19 cellular contexts compared by ENCODE assay signal in genomic region chr21:33236799-33237198, GRCh38. TPM values are rescaled to one million over a fixed set of nuclear protein-coding genes. Genes with fewer than 3 reads are reported as not detected.
A peak's percentile ranks its signal among the peaks of the same experiment; 100 is the strongest.
DNase-seq lines count a peak whose midpoint lies in the region; ATAC-seq and TF ChIP-seq lines count a peak whose summit lies in the region.
"Had no signal": no experiment of that assay in that cellular context is flagged by ENCODE, and none has a peak within 500 bp of the region (broad histone marks: within the 10 kb centered on the region; RNA-seq: fewer than 3 reads in every experiment).

No MANE protein-coding gene starts in this region.

- peaks cover 92% of the 10 kb centered on the region for H3K4me1 ChIP-seq in Loucy (ENCODE audit: insufficient read depth, low read length, poor library complexity, severe bottlenecking)
- H3K4me1 ChIP-seq in ovary (ENCODE audit: insufficient read depth), result no peaks in the 10 kb centered on the region

- H4K20me1 ChIP-seq in Loucy (ENCODE audit: insufficient read depth, low read length, poor library complexity, severe bottlenecking), result peaks cover 36% of the 10 kb centered on the region

- peaks cover 19% of the 10 kb centered on the region for H3K36me3 Mint-ChIP-seq in activated CD4-positive, alpha-beta T cell treated with anti-CD3 and anti-CD28 coated beads for 36 hours (ENCODE audit: low read depth)
- peaks cover 7% of the 10 kb centered on the region for H3K36me3 Mint-ChIP-seq in activated naive CD8-positive, alpha-beta T cell
- H3K36me3 Mint-ChIP-seq in natural killer cell (peaks cover 15% of the 10 kb centered on the region), chondrocyte (ENCODE audit: low read depth) (no peaks in the 10 kb centered on the region)

- H3K9me3 Mint-ChIP-seq in activated CD4-positive, alpha-beta T cell treated with anti-CD3 and anti-CD28 coated beads for 36 hours (ENCODE audit: low read depth), result no peaks in the 10 kb centered on the region
- no peaks in the 10 kb centered on the region for H3K9me3 Mint-ChIP-seq in activated naive CD8-positive, alpha-beta T cell (ENCODE audit: low read depth)
- H3K9me3 Mint-ChIP-seq in natural killer cell, result no peaks in the 10 kb centered on the region
- no peaks in the 10 kb centered on the region for H3K9me3 Mint-ChIP-seq in chondrocyte (ENCODE audit: low read depth)

- ATAC-seq in activated CD4-positive, alpha-beta T cell treated with anti-CD3 and anti-CD28 coated beads for 36 hours, result no peak
- no peak for ATAC-seq in natural killer cell
- ATAC-seq: activated CD4-positive, CD25-positive, alpha-beta regulatory T cell treated with anti-CD3 and anti-CD28 coated beads, Interleukin-2, amount 50 U/mL, for 24 hours; foreskin keratinocyte; HepG2 had no signal

- no peak for TF ChIP-seq POLR2A in ovary (IDR thresholded peaks at IDR 0.05)

- H3K9ac ChIP-seq in Loucy (ENCODE audit: low read depth, low read length, poor library complexity, severe bottlenecking), result peak overlapping the region; percentile 42
- H3K9ac ChIP-seq: GM23248 had no signal

- no peaks in the 10 kb centered on the region for H3K27me3 ChIP-seq in Loucy (ENCODE audit: insufficient read depth, low read length, poor library complexity, severe bottlenecking)
- no peaks in the 10 kb centered on the region for H3K27me3 ChIP-seq in ovary
- H3K27me3 ChIP-seq: breast epithelium, foreskin keratinocyte had no signal

- TF ChIP-seq CTCF in Loucy (conservative IDR thresholded peaks at IDR 0.05; ENCODE audit: low read length) (no peak), natural killer cell (IDR thresholded peaks at IDR 0.05) (no peak), ovary (IDR thresholded peaks at IDR 0.05) (no peak), chondrocyte (IDR thresholded peaks at IDR 0.05) (no peak)

- no peak overlapping the region for H3K4me3 Mint-ChIP-seq in activated CD4-positive, alpha-beta T cell treated with anti-CD3 and anti-CD28 coated beads for 36 hours
- H3K4me3 Mint-ChIP-seq in activated naive CD8-positive, alpha-beta T cell, result peak overlapping the region; percentile 36
- H3K4me3 Mint-ChIP-seq in natural killer cell, result peak overlapping the region; percentile 85
- no peak overlapping the region for H3K4me3 Mint-ChIP-seq in chondrocyte (ENCODE audit: unreplicated experiment)

- TF ChIP-seq EP300 in ovary (IDR thresholded peaks at IDR 0.05), result no peak

- peak overlapping the region; percentile 55 for H3K4me2 ChIP-seq in Loucy (ENCODE audit: low read depth, low read length, poor library complexity, severe bottlenecking)
- H3K4me2 ChIP-seq: PC-9 had no signal

- no peaks in the 10 kb centered on the region for H3F3A ChIP-seq in Loucy (ENCODE audit: low read depth)

- DNase-seq in activated CD4-positive, alpha-beta T cell treated with anti-CD3 and anti-CD28 coated beads for 36 hours, result no peak
- DNase-seq in activated CD4-positive, alpha-beta T cell treated with anti-CD3 and anti-CD28 coated beads, Interleukin-2, amount 50 U/mL, for 48 hours, result no peak
- no peak for DNase-seq in natural killer cell
- DNase-seq in ovary, result no peak
- no peak for DNase-seq in chondrocyte (ENCODE audit: low spot score)
- DNase-seq in activated gamma-delta T cell (lab: John Stamatoyannopoulos, UW), result no peak
- DNase-seq: activated gamma-delta T cell treated with Interleukin-2 at 50 U/mL for 16 hours; effector CD4-positive, alpha-beta T cell; foreskin keratinocyte; GM23248; NCI-H446 treated with DMSO at 0.1 percent for 48 hours; nucleus accumbens; PC-9; stimulated activated naive CD4-positive, alpha-beta T cell had no signal

- no peak overlapping the region for H2AFZ ChIP-seq in Loucy (ENCODE audit: low read length)
- H2AFZ ChIP-seq: GM23248, PC-9 had no signal

- POLR2A ChIA-PET in activated CD4-positive, alpha-beta T cell treated with anti-CD3 and anti-CD28 coated beads for 36 hours (lab: Charles Lee), result no interaction called here

- no peaks in the 10 kb centered on the region for H3K9me2 ChIP-seq in Loucy (replicated peaks; ENCODE audit: low read depth, low read length)

- H3K4me3 ChIP-seq in Loucy (ENCODE audit: low read length, poor library complexity, severe bottlenecking), result peak overlapping the region; percentile 56
- H3K4me3 ChIP-seq in ovary, result no peak overlapping the region
- H3K4me3 ChIP-seq: breast epithelium, GM23248, PC-9 had no signal

- H3K79me2 ChIP-seq in Loucy (ENCODE audit: insufficient read depth, low read length), result peaks cover 99% of the 10 kb centered on the region

- no peaks in the 10 kb centered on the region for H3K27me3 Mint-ChIP-seq in activated CD4-positive, alpha-beta T cell treated with anti-CD3 and anti-CD28 coated beads for 36 hours
- no peaks in the 10 kb centered on the region for H3K27me3 Mint-ChIP-seq in activated naive CD8-positive, alpha-beta T cell
- no peaks in the 10 kb centered on the region for H3K27me3 Mint-ChIP-seq in natural killer cell (ENCODE audit: low read depth in 2 of 2)
- H3K27me3 Mint-ChIP-seq in chondrocyte (ENCODE audit: low read depth), result no peaks in the 10 kb centered on the region

- no peaks in the 10 kb centered on the region; the same call in none of the 2 replicates for H3K36me3 ChIP-seq in Loucy (ENCODE audit: insufficient read depth, low read length)
- H3K36me3 ChIP-seq in ovary, result no peaks in the 10 kb centered on the region
- H3K36me3 ChIP-seq: breast epithelium had no signal

- H3K9me3 ChIP-seq in Loucy (ENCODE audit: insufficient read depth, low read depth, low read length) (no peaks in the 10 kb centered on the region), ovary (no peaks in the 10 kb centered on the region)
- H3K9me3 ChIP-seq: breast epithelium had no signal

- 73 to 86% (median 85%) methylated on average over 3 of the region's 3 CpGs for WGBS in ovary, 3 donors

- H3K4me1 Mint-ChIP-seq in activated CD4-positive, alpha-beta T cell treated with anti-CD3 and anti-CD28 coated beads for 36 hours, result peaks cover 89% of the 10 kb centered on the region
- H3K4me1 Mint-ChIP-seq in activated naive CD8-positive, alpha-beta T cell (ENCODE audit: low read depth), result peaks cover 90% of the 10 kb centered on the region
- H3K4me1 Mint-ChIP-seq in natural killer cell (peaks cover 91 to 94% of the 10 kb centered on the region in 2 donors), chondrocyte (ENCODE audit: low read depth) (peaks cover 17% of the 10 kb centered on the region)

- H3K27ac ChIP-seq in ovary, result no peak overlapping the region
- H3K27ac ChIP-seq: breast epithelium, foreskin keratinocyte, GM23248, PC-9 had no signal

- CTCF ChIA-PET in activated CD4-positive, alpha-beta T cell treated with anti-CD3 and anti-CD28 coated beads for 36 hours (lab: Charles Lee), result no interaction called here

- intact Hi-C loops in activated CD4-positive, alpha-beta T cell treated with anti-CD3 and anti-CD28 coated beads for 36 hours (cut with DNase I, micrococcal nuclease), result loop anchor here in 1 of 2 experiments (10.0 kb wide), 1 partner anchor 708 kb away; no protein-coding TSS in a partner anchor
- intact Hi-C loops in natural killer cell (cut with micrococcal nuclease), result loop anchor here (5.0 kb wide), 1 partner anchor 86 kb away; the partner anchor contains the start of gene IFNAR1
- intact Hi-C loops in ovary (cut with DNase I), result no loop called here

- peak overlapping the region; percentile 58 for H3K27ac Mint-ChIP-seq in activated CD4-positive, alpha-beta T cell treated with anti-CD3 and anti-CD28 coated beads for 36 hours
- peak overlapping the region; percentile 87 for H3K27ac Mint-ChIP-seq in activated naive CD8-positive, alpha-beta T cell
- peak overlapping the region; percentile 91 to 97 for H3K27ac Mint-ChIP-seq in natural killer cell
- no peak overlapping the region for H3K27ac Mint-ChIP-seq in chondrocyte (ENCODE audit: unreplicated experiment)

RNA-seq across cellular contexts. Expression of gene IFNAR2, which starts 7.1 kb away (rescaled TPM):
- 10 to 100 TPM; 26.6 to 29.8 TPM for total RNA-seq in activated CD4-positive, alpha-beta T cell treated with anti-CD3 and anti-CD28 coated beads for 36 hours
- total RNA-seq in natural killer cell, result 100 to 1,000 TPM in 1 of 3 donors, 10 to 100 TPM in 2; 65.4 to 105 (median 70.9) TPM
- 10 to 100 TPM; 10.8 to 27.5 (median 20.5) TPM for total RNA-seq in ovary
- polyA plus RNA-seq in ovary, result 10 to 100 TPM; 13.8 to 30.4 TPM
- total RNA-seq in chondrocyte, result 16.5 to 19.4 TPM (median 18.6 TPM) in 3 replicates

RNA-seq across cellular contexts. Expression of gene IL10RB, which starts 29.4 kb away (rescaled TPM):
- 10 to 100 TPM; 22.8 to 25.0 TPM for total RNA-seq in activated CD4-positive, alpha-beta T cell treated with anti-CD3 and anti-CD28 coated beads for 36 hours
- total RNA-seq in natural killer cell (10 to 100 TPM; 18.4 to 27.8 (median 27.3) TPM), ovary (10 to 100 TPM; 18.1 to 25.5 (median 23.8) TPM), chondrocyte (17.4 to 23.5 TPM (median 19.0 TPM) in 3 replicates)
- polyA plus RNA-seq in ovary, result 10 to 100 TPM; 31.5 to 31.7 TPM

Comparison
In these comparisons a context has a peak if more than half of its experiments do, and no peak if none do; other contexts are left out.
1. H3K4me3 Mint-ChIP-seq: peak in activated naive CD8-positive, alpha-beta T cell (single experiment) and natural killer cell (single experiment); none in activated CD4-positive, alpha-beta T cell treated with anti-CD3 and anti-CD28 coated beads for 36 hours (single experiment) and chondrocyte (single experiment).